1 cellular context compared by ENCODE assay signal in the genomic region with DNA sequence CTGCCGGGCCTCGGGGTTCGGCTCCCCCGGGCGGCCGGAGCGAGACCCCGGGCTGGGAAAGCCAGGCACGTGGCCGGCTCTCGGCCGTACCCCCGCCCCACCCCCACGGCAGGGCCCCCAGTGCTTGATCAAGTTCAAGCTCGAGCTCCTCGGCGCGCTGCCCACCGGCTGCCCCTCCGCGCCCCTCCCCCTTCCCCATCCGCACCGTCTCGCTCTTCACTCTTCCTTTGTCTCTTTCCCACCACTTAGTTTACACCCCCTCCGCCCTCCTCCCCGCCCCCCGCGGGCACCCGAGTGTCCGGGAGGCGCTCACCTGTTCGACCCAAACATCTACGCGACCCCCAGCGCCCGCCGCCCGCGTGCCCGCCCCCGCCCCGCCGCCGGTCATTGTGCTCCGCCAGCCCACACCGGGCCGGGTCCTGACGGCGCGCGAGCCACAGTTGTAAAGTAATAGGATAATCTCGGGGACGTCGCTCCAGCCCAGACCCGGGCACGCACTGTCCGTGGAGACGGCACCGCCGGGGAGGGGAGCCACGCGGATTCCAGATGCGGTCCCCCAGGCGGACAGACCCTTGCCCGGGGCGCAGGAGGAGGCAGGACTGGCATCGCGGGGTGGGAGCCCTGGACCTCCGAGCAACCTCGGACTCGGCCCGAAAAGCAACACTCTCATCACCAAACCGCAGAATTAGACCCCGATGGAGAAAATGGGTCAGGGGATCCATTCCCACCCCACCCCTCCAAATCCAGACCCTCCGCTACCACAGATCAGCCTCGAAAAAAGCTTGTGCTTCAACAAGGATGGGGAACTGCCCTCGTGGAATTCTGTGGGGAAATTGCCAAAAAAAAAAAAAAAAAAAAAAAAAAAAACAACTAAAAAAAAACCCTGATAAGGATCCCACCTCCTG.
TF ChIP-seq lines count a peak whose summit lies in the region.

No MANE protein-coding gene starts in this region.

TF ChIP-seq in HCT116, 20 proteins besides CTCF, POLR2A, EP300 and RAD21 (continued from another document):
- TF ChIP-seq, protein P1, sequence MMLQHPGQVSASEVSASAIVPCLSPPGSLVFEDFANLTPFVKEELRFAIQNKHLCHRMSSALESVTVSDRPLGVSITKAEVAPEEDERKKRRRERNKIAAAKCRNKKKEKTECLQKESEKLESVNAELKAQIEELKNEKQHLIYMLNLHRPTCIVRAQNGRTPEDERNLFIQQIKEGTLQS (IDR thresholded peaks at IDR 0.05): no peak
- TF ChIP-seq EGR1 (IDR thresholded peaks at IDR 0.05; ENCODE audit: low read depth) (no peak), JUND (IDR thresholded peaks at IDR 0.05) (no peak), EZH2 (IDR thresholded peaks at IDR 0.05) (no peak), SIN3A (IDR thresholded peaks at IDR 0.05; ENCODE audit: low read depth) (no peak), ELF1 (IDR thresholded peaks at IDR 0.05; ENCODE audit: borderline replicate concordance, low read depth) (no peak)
